ENCODE assay signal across 21 cellular contexts in the genomic region with DNA sequence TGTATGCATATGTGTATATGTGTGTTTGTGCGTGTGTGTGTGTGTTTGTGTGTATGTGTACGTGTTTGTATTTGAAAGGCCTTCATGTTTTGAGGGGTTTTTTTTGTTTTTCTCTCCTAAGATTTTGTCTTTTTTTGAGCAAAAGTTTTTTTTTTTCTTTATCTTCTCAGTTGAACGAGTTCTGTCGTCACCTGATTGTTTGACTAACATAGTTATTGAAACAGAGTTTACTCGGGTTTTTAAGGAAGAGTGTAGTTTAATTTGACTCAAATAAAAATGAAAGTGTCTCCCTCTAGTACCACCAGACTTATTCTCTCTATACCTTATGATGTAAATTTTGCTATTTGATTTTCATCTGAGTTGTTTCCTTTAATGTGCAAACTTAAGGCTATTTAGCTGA.
"Had no signal": no experiment of that assay in that cellular context is flagged by ENCODE, and none has a peak within 500 bp of the region (broad histone marks: within the 10 kb centered on the region; RNA-seq: fewer than 3 reads in every experiment).

No MANE protein-coding gene starts in this region.

- DNase-seq: cortex of kidney; dorsolateral prefrontal cortex; effector memory CD8-positive, alpha-beta T cell; gastrocnemius medialis; heart right ventricle; islet precursor cell; mammary epithelial cell; mucosa of descending colon; naive thymus-derived CD8-positive, alpha-beta T cell; nucleus accumbens; ovary; right cardiac atrium; small intestine; stimulated activated CD4-positive, alpha-beta T cell treated with anti-CD3 and anti-CD28 coated beads, Interleukin-12 subunit alpha, Interleukin-12 subunit beta, amount 100 ng/mL, for 4 hours; stimulated activated CD4-positive, alpha-beta T cell treated with anti-CD3 and anti-CD28 coated beads, Interleukin-2, amount 100 ng/mL, for 48 hours; stimulated activated naive CD4-positive, alpha-beta T cell treated with Interleukin-2 at 50 U/mL for 16 hours; trophoblast cell had no signal

- H3K4me1 ChIP-seq: gastrocnemius medialis, neural progenitor cell had no signal

- FAIRE-seq: small intestine had no signal

- H3K27ac ChIP-seq: dorsolateral prefrontal cortex, epithelial cell of prostate, esophagus muscularis mucosa, gastrocnemius medialis, heart right ventricle, neural progenitor cell had no signal

- H3K27me3 ChIP-seq: esophagus muscularis mucosa, gastrocnemius medialis, heart right ventricle, neural progenitor cell, ovary had no signal

- H3K9ac ChIP-seq: neural progenitor cell had no signal

- H3K4me3 ChIP-seq: dorsolateral prefrontal cortex, esophagus muscularis mucosa, gastrocnemius medialis, heart right ventricle, mucosa of descending colon, neural progenitor cell, ovary had no signal

- H3K9me3 ChIP-seq: esophagus muscularis mucosa, gastrocnemius medialis, heart right ventricle, mucosa of descending colon, ovary had no signal

- ATAC-seq: effector memory CD8-positive, alpha-beta T cell; gastrocnemius medialis; heart right ventricle; left lobe of liver; mucosa of descending colon; naive thymus-derived CD8-positive, alpha-beta T cell had no signal

- H2AFZ ChIP-seq: neural progenitor cell had no signal

- H3K4me2 ChIP-seq: neural progenitor cell had no signal

- H3K36me3 ChIP-seq: esophagus muscularis mucosa, gastrocnemius medialis, heart right ventricle, neural progenitor cell, ovary had no signal
